15 cellular contexts compared by ENCODE assay signal in genomic region chrX:134634691-134635090, GRCh38.
DNase-seq lines count a peak whose midpoint lies in the region; ATAC-seq and TF ChIP-seq lines count a peak whose summit lies in the region.
"Had no signal": no experiment of that assay in that cellular context is flagged by ENCODE, and none has a peak within 500 bp of the region (broad histone marks: within the 10 kb centered on the region; RNA-seq: fewer than 3 reads in every experiment).

No MANE protein-coding gene starts in this region.

- DNase-seq in activated CD4-positive, CD25-positive, alpha-beta regulatory T cell treated with anti-CD3 and anti-CD28 coated beads, Interleukin-2, amount 50 U/mL, for 72 hours = no peak
- DNase-seq in NB4 (ENCODE audit: low read depth) = peak; percentile 43
- DNase-seq in foreskin fibroblast = peak; percentile 52 to 73
- no peak for DNase-seq in NCI-H2171 treated with DMSO at 0.1 percent for 48 hours (lab: John Stamatoyannopoulos, UW)
- no peak for DNase-seq in GOT3 (lab: John Stamatoyannopoulos, UW)
- DNase-seq: 8988T; activated CD4-positive, alpha-beta T cell treated with anti-CD3 and anti-CD28 coated beads for 4 hours; endodermal cell; MG63; naive thymus-derived CD4-positive, alpha-beta T cell; NCI-H526 treated with DMSO at 0.1 percent for 48 hours; sigmoid colon had no signal

- TF ChIP-seq CTCF in NB4 (IDR thresholded peaks at IDR 0.05; ENCODE audit: low read depth, low read length) = no peak
- no peak for TF ChIP-seq CTCF in foreskin fibroblast (IDR thresholded peaks at IDR 0.05; ENCODE audit: low read depth, low read length)

- ATAC-seq in activated CD4-positive, CD25-positive, alpha-beta regulatory T cell treated with anti-CD3 and anti-CD28 coated beads, Interleukin-2, amount 50 U/mL, for 24 hours = peak; percentile 76 to 81
- ATAC-seq in HG02571 (IDR thresholded peaks at IDR 0.05; ENCODE audit: unreplicated experiment) = peak; percentile 71
- ATAC-seq in GM19467 (IDR thresholded peaks at IDR 0.05; ENCODE audit: unreplicated experiment) = no peak
- ATAC-seq: naive thymus-derived CD4-positive, alpha-beta T cell had no signal

- no peak overlapping the region for H3K4me3 ChIP-seq in NB4 (ENCODE audit: low read depth, low read length)
- H3K4me3 ChIP-seq in foreskin fibroblast (ENCODE audit: low read depth in 1 of 2, low read length in 2 of 2) = no peak overlapping the region
- H3K4me3 ChIP-seq: MG63, sigmoid colon had no signal

- TF ChIP-seq POLR2A in NB4 (IDR thresholded peaks at IDR 0.05; ENCODE audit: extremely low read depth, insufficient read length) = no peak

Comparison
In these comparisons a context has a peak if more than half of its experiments do, and no peak if none do; other contexts are left out.
1. DNase-seq: peak in NB4 (single experiment) and foreskin fibroblast (2 of 2); none in activated CD4-positive, CD25-positive, alpha-beta regulatory T cell treated with anti-CD3 and anti-CD28 coated beads, Interleukin-2, amount 50 U/mL, for 72 hours (single experiment), NCI-H2171 treated with DMSO at 0.1 percent for 48 hours (single experiment) and GOT3 (single experiment).